Comparison of ENCODE assay signal across 8 cellular contexts in the genomic region with DNA sequence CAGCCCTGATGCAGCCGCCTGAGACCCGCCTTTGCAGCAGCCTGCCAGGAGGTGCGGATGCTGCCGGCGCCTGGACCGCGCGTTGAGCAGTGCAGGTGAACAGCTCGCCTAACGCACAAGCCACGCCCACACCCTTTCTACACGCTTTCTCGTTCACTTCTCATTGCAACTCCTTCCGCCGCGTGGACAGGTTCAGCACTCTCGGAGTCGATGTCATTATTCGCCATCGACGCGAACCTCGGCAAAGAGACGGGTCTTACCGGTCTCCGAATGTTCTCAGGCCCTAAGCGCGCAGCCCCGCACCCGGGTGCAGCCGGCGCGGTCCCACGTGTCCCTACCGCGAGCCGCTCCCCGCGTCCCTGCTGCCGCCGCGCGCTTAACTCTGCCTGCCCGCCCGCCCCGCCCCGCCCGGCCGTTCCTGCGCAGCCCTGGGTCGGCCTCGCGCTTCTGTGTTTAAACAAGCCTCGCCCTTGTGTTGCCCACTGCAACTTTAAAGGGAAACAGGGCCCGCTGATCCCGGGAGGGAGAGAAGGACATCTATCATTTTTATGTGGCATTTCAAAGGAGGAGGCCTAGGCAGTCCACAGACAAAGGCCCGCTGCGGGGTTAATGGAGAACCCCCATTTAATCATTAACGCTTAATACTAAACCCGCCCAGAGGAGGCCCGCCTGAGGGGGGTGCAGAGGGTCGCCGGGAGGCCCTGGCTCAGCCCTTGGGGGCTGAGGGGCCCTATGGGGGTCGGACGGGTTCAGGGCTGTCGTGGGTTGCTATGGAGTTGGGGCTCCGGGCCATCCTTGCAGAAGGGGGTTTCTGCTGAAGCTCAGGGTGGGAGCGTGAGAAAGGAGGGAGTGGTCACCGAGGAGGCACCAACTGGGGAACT.
A peak's percentile ranks its signal among the peaks of the same experiment; 100 is the strongest.
DNase-seq lines count a peak whose midpoint lies in the region; ATAC-seq and TF ChIP-seq lines count a peak whose summit lies in the region.

No MANE protein-coding gene starts in this region.

- peak; percentile 73 for ATAC-seq in body of pancreas
- ATAC-seq in left lobe of liver, result peak; percentile 71
- ATAC-seq in HG02840 (IDR thresholded peaks at IDR 0.05; ENCODE audit: low FRiP score, unreplicated experiment), result no peak
- ATAC-seq in GM18868 (IDR thresholded peaks at IDR 0.05; ENCODE audit: unreplicated experiment), result no peak

- no peaks in the 10 kb centered on the region for H3K9me3 ChIP-seq in body of pancreas

- TF ChIP-seq CTCF in body of pancreas (IDR thresholded peaks at IDR 0.05), result no peak

- DNase-seq in D341Med (ENCODE audit: low spot score) (peak; percentile 78), NCI-H146 treated with DMSO at 0.1 percent for 48 hours (lab: John Stamatoyannopoulos, UW; ENCODE audit: unreplicated experiment) (peak; percentile 83), body of pancreas (peak; percentile 65 to 80 (median 74)), left lobe of liver (ENCODE audit: low spot score) (no peak), cerebellar cortex (ENCODE audit: low spot score) (no peak)
- DNase-seq in stimulated activated CD4-positive, alpha-beta T cell treated with anti-CD3 and anti-CD28 coated beads, Interleukin-4, amount 100 ng/mL, for 4 hours, result peak; percentile 6 to 19

- H3K36me3 ChIP-seq in body of pancreas (replicated peaks in 1 of 2; ENCODE audit: insufficient read depth in 1 of 2, low read depth in 2 of 2), result no peaks in the 10 kb centered on the region

- 4 to 5% methylated on average over 34 to 65 of the region's 69 CpGs for WGBS in body of pancreas, 2 donors

- peaks cover 0 to 6% of the 10 kb centered on the region in 2 donors for H3K27me3 ChIP-seq in body of pancreas

- H3K4me3 ChIP-seq in body of pancreas, result no peak overlapping the region

- peak overlapping the region; percentile 39 to 83 (median 80) for H3K27ac ChIP-seq in body of pancreas

- peaks cover 41% of the 10 kb centered on the region for H3K4me1 ChIP-seq in body of pancreas

- TF ChIP-seq POLR2A in body of pancreas (IDR thresholded peaks at IDR 0.05), result peak in 2 of 3 donors; percentile 41 to 52

- intact Hi-C loops in body of pancreas (cut with DNase I), result no loop called here

Comparison
In these comparisons a context has a peak if more than half of its experiments do, and no peak if none do; other contexts are left out.
1. DNase-seq: peak in D341Med (single experiment), NCI-H146 treated with DMSO at 0.1 percent for 48 hours (single experiment), body of pancreas (4 of 4) and stimulated activated CD4-positive, alpha-beta T cell treated with anti-CD3 and anti-CD28 coated beads, Interleukin-4, amount 100 ng/mL, for 4 hours (2 of 2); none in left lobe of liver (single experiment) and cerebellar cortex (single experiment).
2. ATAC-seq: peak in body of pancreas (single experiment) and left lobe of liver (single experiment); none in HG02840 (single experiment) and GM18868 (single experiment).